15 cellular contexts compared by ENCODE assay signal in the genomic region with DNA sequence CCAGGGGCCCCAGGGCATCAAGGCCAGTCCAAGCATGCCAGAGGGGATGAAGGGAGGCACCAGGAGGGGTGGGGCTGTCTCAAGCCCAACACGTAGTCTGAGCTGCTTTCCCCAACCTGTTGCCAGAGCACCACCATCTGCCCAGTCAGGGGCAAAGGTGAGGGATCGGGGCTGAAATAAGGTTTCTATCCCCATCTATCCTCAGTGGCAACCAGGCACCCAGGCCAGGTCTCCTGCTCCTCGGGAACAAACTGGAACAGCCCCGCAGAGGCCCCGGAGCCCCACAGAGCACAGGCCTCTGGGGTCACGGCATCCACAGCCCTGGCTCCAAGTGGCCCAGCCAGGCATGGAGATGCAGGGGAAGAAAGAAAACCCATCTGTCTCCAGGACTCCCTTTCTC.
"Had no signal": no experiment of that assay in that cellular context is flagged by ENCODE, and none has a peak within 500 bp of the region (broad histone marks: within the 10 kb centered on the region; RNA-seq: fewer than 3 reads in every experiment).

No MANE protein-coding gene starts in this region.

- H3K27me3 Mint-ChIP-seq: activated B cell treated with CpG ODN at 0.5 μM for 24 hours; stimulated activated memory B cell treated with anti-CD40 and anti-IgM and Interleukin-4, amounts not matched to agents 10 μg/mL and 1 μg/mL and 100 μg/mL, for 72 hours had no signal

- H3K36me3 ChIP-seq: ovary, upper lobe of left lung had no signal

- ATAC-seq: foreskin keratinocyte; left lobe of liver; mucosa of descending colon; stimulated activated memory B cell treated with anti-CD40 and anti-IgM and Interleukin-4, amounts not matched to agents 10 μg/mL and 1 μg/mL and 100 μg/mL, for 72 hours had no signal

- H3K4me3 Mint-ChIP-seq: activated B cell treated with CpG ODN at 0.5 μM for 24 hours; activated CD4-positive, alpha-beta T cell treated with anti-CD3 and anti-CD28 coated beads, Interleukin-2, amount 10 ng/mL, durations not matched to agents 24 days and 14 days; stimulated activated memory B cell treated with anti-CD40 and anti-IgM and Interleukin-4, amounts not matched to agents 10 μg/mL and 1 μg/mL and 100 μg/mL, for 72 hours; T-helper 1 cell treated with Interleukin-12 subunit alpha and Interleukin-12 subunit beta and Interleukin-4 antibody, amounts not matched to agents 30 μg/mL and 1 μg/mL, for 36 hours had no signal

- DNase-seq: activated B cell treated with CpG ODN at 0.5 μM for 24 hours; activated CD4-positive, alpha-beta T cell treated with anti-CD3 and anti-CD28 coated beads, Interleukin-2, amount 10 ng/mL, durations not matched to agents 24 days and 14 days; activated naive CD4-positive, alpha-beta T cell treated with anti-CD3 and anti-CD28 coated beads, Interleukin-2, amount 50 U/mL, for 16 hours; central memory CD4-positive, alpha-beta T cell; dermis blood vessel endothelial cell; foreskin keratinocyte; islet precursor cell; mammary epithelial cell; mucosa of descending colon; ovary; upper lobe of left lung had no signal

- H3K4me3 ChIP-seq: mucosa of descending colon, ovary, skin epidermis, upper lobe of left lung had no signal

- H3K27me3 ChIP-seq: foreskin keratinocyte, ovary, upper lobe of left lung had no signal

- H3K27ac ChIP-seq: foreskin keratinocyte, ovary, upper lobe of left lung had no signal

- H3K9me3 ChIP-seq: mucosa of descending colon, ovary, upper lobe of left lung had no signal

- H3K27ac Mint-ChIP-seq: activated CD4-positive, alpha-beta T cell treated with anti-CD3 and anti-CD28 coated beads, Interleukin-2, amount 10 ng/mL, durations not matched to agents 24 days and 14 days; stimulated activated memory B cell treated with anti-CD40 and anti-IgM and Interleukin-4, amounts not matched to agents 10 μg/mL and 1 μg/mL and 100 μg/mL, for 72 hours had no signal

- H3K9me3 Mint-ChIP-seq: activated B cell treated with CpG ODN at 0.5 μM for 24 hours; activated CD4-positive, alpha-beta T cell treated with anti-CD3 and anti-CD28 coated beads, Interleukin-2, amount 10 ng/mL, durations not matched to agents 24 days and 14 days; stimulated activated memory B cell treated with anti-CD40 and anti-IgM and Interleukin-4, amounts not matched to agents 10 μg/mL and 1 μg/mL and 100 μg/mL, for 72 hours; T-helper 1 cell treated with Interleukin-12 subunit alpha and Interleukin-12 subunit beta and Interleukin-4 antibody, amounts not matched to agents 30 μg/mL and 1 μg/mL, for 36 hours had no signal
